In genomic region chr19:6531163-6531955, GRCh38 we compare ENCODE assay signal across 9 cellular contexts. TPM values are rescaled to one million over a fixed set of nuclear protein-coding genes. Genes with fewer than 3 reads are reported as not detected.
DNase-seq lines count a peak whose midpoint lies in the region; ATAC-seq and TF ChIP-seq lines count a peak whose summit lies in the region.
"Had no signal": no experiment of that assay in that cellular context is flagged by ENCODE, and none has a peak within 500 bp of the region (broad histone marks: within the 10 kb centered on the region; RNA-seq: fewer than 3 reads in every experiment).

No MANE protein-coding gene starts in this region.

- peak overlapping the region; percentile 85 to 97 for H3K4me3 Mint-ChIP-seq in CD14-positive monocyte
- H3K4me3 Mint-ChIP-seq in dendritic cell treated with granulocyte-macrophage colony-stimulating factor and Interleukin-4, amounts not matched to agents 40 ng/mL and 50 ng/mL, for 4 days = peak overlapping the region; percentile 86
- H3K4me3 Mint-ChIP-seq in nephron progenitor cell = peak overlapping the region; percentile 69

- no peaks in the 10 kb centered on the region for H3K9me3 ChIP-seq in KOPT-K1 (ENCODE audit: insufficient read depth, low read length, poor library complexity, severe bottlenecking)

- peak overlapping the region; percentile 32 for H3K27ac ChIP-seq in KOPT-K1 (ENCODE audit: low read depth, low read length, poor library complexity, severe bottlenecking)

- peaks cover 0 to 4% of the 10 kb centered on the region in 2 donors for H3K36me3 Mint-ChIP-seq in CD14-positive monocyte
- no peaks in the 10 kb centered on the region for H3K36me3 Mint-ChIP-seq in dendritic cell treated with granulocyte-macrophage colony-stimulating factor and Interleukin-4, amounts not matched to agents 40 ng/mL and 50 ng/mL, for 4 days (ENCODE audit: low read depth)
- no peaks in the 10 kb centered on the region for H3K36me3 Mint-ChIP-seq in nephron progenitor cell (ENCODE audit: low read depth)

- intact Hi-C loops in CD14-positive monocyte (cut with micrococcal nuclease) = loop anchor here (5.0 kb wide), 1 partner anchor 46 kb away; no protein-coding TSS in a partner anchor
- intact Hi-C loops in dendritic cell treated with granulocyte-macrophage colony-stimulating factor and Interleukin-4, amounts not matched to agents 40 ng/mL and 50 ng/mL, for 4 days (cut with micrococcal nuclease) = loop anchor here (10.0 kb wide), 1 partner anchor 53 kb away; no protein-coding TSS in a partner anchor

- H3K36me3 ChIP-seq in KOPT-K1 (ENCODE audit: insufficient read depth, low read length) = no peaks in the 10 kb centered on the region

- H3K27me3 Mint-ChIP-seq in CD14-positive monocyte (ENCODE audit: low read depth in 3 of 3) (peaks cover 30 to 42% (median 36%) of the 10 kb centered on the region in 3 donors), nephron progenitor cell (ENCODE audit: low read depth, poor library complexity) (peaks cover 90% of the 10 kb centered on the region)
- H3K27me3 Mint-ChIP-seq in dendritic cell treated with granulocyte-macrophage colony-stimulating factor and Interleukin-4, amounts not matched to agents 40 ng/mL and 50 ng/mL, for 4 days = peaks cover 34% of the 10 kb centered on the region

- H3K4me1 Mint-ChIP-seq in CD14-positive monocyte = peaks cover 53% of the 10 kb centered on the region
- H3K4me1 Mint-ChIP-seq in dendritic cell treated with granulocyte-macrophage colony-stimulating factor and Interleukin-4, amounts not matched to agents 40 ng/mL and 50 ng/mL, for 4 days (ENCODE audit: low read depth) = peaks cover 57% of the 10 kb centered on the region
- H3K4me1 Mint-ChIP-seq in nephron progenitor cell = peaks cover 43% of the 10 kb centered on the region

- no peak for TF ChIP-seq CTCF in CD14-positive monocyte (IDR thresholded peaks at IDR 0.05)
- TF ChIP-seq CTCF in nephron progenitor cell (IDR thresholded peaks at IDR 0.05) = no peak

- no peak for DNase-seq in CD14-positive monocyte (ENCODE audit: low spot score)
- no peak for DNase-seq in nephron progenitor cell
- no peak for DNase-seq in germinal center (ENCODE audit: low spot score)
- DNase-seq in iPS-NIHi11 (ENCODE audit: low spot score) = no peak
- DNase-seq in NK-92 treated with Interleukin-12 subunit alpha and Interleukin-12 subunit beta, amount 100 ng/mL, for 24 hours (lab: John Stamatoyannopoulos, UW) = no peak

- H3K9me3 Mint-ChIP-seq in CD14-positive monocyte (peaks cover 0 to 11% (median 4%) of the 10 kb centered on the region in 7 donors), nephron progenitor cell (peaks cover 20% of the 10 kb centered on the region)
- H3K9me3 Mint-ChIP-seq in dendritic cell treated with granulocyte-macrophage colony-stimulating factor and Interleukin-4, amounts not matched to agents 40 ng/mL and 50 ng/mL, for 4 days = no peaks in the 10 kb centered on the region

- peak overlapping the region in 3 of 7 donors; percentile 38 to 66 (median 61) for H3K27ac Mint-ChIP-seq in CD14-positive monocyte
- H3K27ac Mint-ChIP-seq in dendritic cell treated with granulocyte-macrophage colony-stimulating factor and Interleukin-4, amounts not matched to agents 40 ng/mL and 50 ng/mL, for 4 days = peak overlapping the region; percentile 84
- no peak overlapping the region for H3K27ac Mint-ChIP-seq in nephron progenitor cell

- no peak for ATAC-seq in HG03039 (IDR thresholded peaks at IDR 0.05; ENCODE audit: unreplicated experiment)

RNA-seq across cellular contexts. Expression of gene TNFSF9, which starts 0.5 kb away (rescaled TPM):
- polyA plus RNA-seq in CD14-positive monocyte = 1 to 10 TPM; 4.3 to 4.9 TPM
- polyA plus RNA-seq: aorta had no signal

RNA-seq across cellular contexts. Expression of gene TUBB4A, which starts 29.2 kb away (rescaled TPM):
- polyA plus RNA-seq in CD14-positive monocyte = not detected
- polyA plus RNA-seq: aorta had no signal

RNA-seq across cellular contexts. Expression of gene DENND1C, which starts 49.8 kb away (rescaled TPM):
- polyA plus RNA-seq in CD14-positive monocyte = 10 to 100 TPM; 11.2 to 20.5 TPM

RNA-seq across cellular contexts. Expression of gene CD70, which starts 59.6 kb away (rescaled TPM):
- not detected for polyA plus RNA-seq in CD14-positive monocyte
- polyA plus RNA-seq: aorta had no signal
